Comparison of ENCODE assay signal across 14 cellular contexts in genomic region chr16:1345087-1345486, GRCh38. TPM values are rescaled to one million over a fixed set of nuclear protein-coding genes. Genes with fewer than 3 reads are reported as not detected.
DNase-seq lines count a peak whose midpoint lies in the region; ATAC-seq and TF ChIP-seq lines count a peak whose summit lies in the region.
"Had no signal": no experiment of that assay in that cellular context is flagged by ENCODE, and none has a peak within 500 bp of the region (broad histone marks: within the 10 kb centered on the region; RNA-seq: fewer than 3 reads in every experiment).

No MANE protein-coding gene starts in this region.

- no peak overlapping the region for H2AK5ac ChIP-seq in neuronal stem cell (ENCODE audit: low read depth, low read length)

- H3K4me2 ChIP-seq in neuronal stem cell (ENCODE audit: insufficient read depth, low read length, poor library complexity, severe bottlenecking), result no peak overlapping the region

- H3K79me1 ChIP-seq in neuronal stem cell (ENCODE audit: low read depth, low read length), result peaks cover 5% of the 10 kb centered on the region

- H3K4me3 ChIP-seq in SJCRH30 (no peak overlapping the region), neuronal stem cell (ENCODE audit: low read length in 2 of 2) (no peak overlapping the region)
- no peak overlapping the region for H3K4me3 ChIP-seq in CD8-positive, alpha-beta T cell (ENCODE audit: low read depth, low read length)
- H3K4me3 ChIP-seq: GM23248 had no signal

- no peak overlapping the region for H3K4me3 Mint-ChIP-seq in mesothelial cell of epicardium
- no peak overlapping the region for H3K4me3 Mint-ChIP-seq in CD8-positive, alpha-beta T cell
- H3K4me3 Mint-ChIP-seq: B cell; CD4-positive, alpha-beta T cell had no signal

- H3K18ac ChIP-seq in neuronal stem cell (ENCODE audit: low read length), result no peak overlapping the region

- H4K8ac ChIP-seq in neuronal stem cell (ENCODE audit: low read depth, low read length), result no peak overlapping the region

- no peaks in the 10 kb centered on the region; the same call in 1 of the 2 replicates for H3K36me3 ChIP-seq in SJCRH30
- peaks cover 11 to 71% of the 10 kb centered on the region in 2 donors for H3K36me3 ChIP-seq in neuronal stem cell (replicated peaks in 1 of 2; ENCODE audit: control insufficient read depth in 2 of 2, insufficient read depth in 2 of 2, low read length in 2 of 2)
- H3K36me3 ChIP-seq in CD8-positive, alpha-beta T cell (ENCODE audit: insufficient read depth, low read length), result no peaks in the 10 kb centered on the region

- no peak overlapping the region for H3K4ac ChIP-seq in neuronal stem cell (ENCODE audit: low read length)

- no peaks in the 10 kb centered on the region for H3K9me3 Mint-ChIP-seq in mesothelial cell of epicardium
- H3K9me3 Mint-ChIP-seq in CD8-positive, alpha-beta T cell, result no peaks in the 10 kb centered on the region
- H3K9me3 Mint-ChIP-seq: CD4-positive, alpha-beta T cell had no signal

- CTCF ChIA-PET in CD8-positive, alpha-beta T cell (lab: Charles Lee), result no interaction called here

- no peak overlapping the region for H2AFZ ChIP-seq in neuronal stem cell (ENCODE audit: low read length)
- H2AFZ ChIP-seq: GM23248 had no signal

- peaks cover 33% of the 10 kb centered on the region for H3K27me3 Mint-ChIP-seq in mesothelial cell of epicardium (ENCODE audit: low read depth)
- H3K27me3 Mint-ChIP-seq in CD8-positive, alpha-beta T cell (ENCODE audit: low read depth), result no peaks in the 10 kb centered on the region
- H3K27me3 Mint-ChIP-seq: B cell; CD4-positive, alpha-beta T cell had no signal

- no peaks in the 10 kb centered on the region for H3K36me3 Mint-ChIP-seq in mesothelial cell of epicardium
- H3K36me3 Mint-ChIP-seq in CD8-positive, alpha-beta T cell, result peaks cover 12% of the 10 kb centered on the region

- H3K4me1 ChIP-seq in SJCRH30 (peaks cover 14% of the 10 kb centered on the region), neuronal stem cell (ENCODE audit: control insufficient read depth in 2 of 2, insufficient read depth in 1 of 2, low read depth in 1 of 2, low read length in 2 of 2) (peaks cover 0 to 11% of the 10 kb centered on the region in 2 donors)
- H3K4me1 ChIP-seq in CD8-positive, alpha-beta T cell (ENCODE audit: insufficient read depth, low read length), result peaks cover 15% of the 10 kb centered on the region

- 0 out of 2 replicates have a peak, but pooled peaks cover 2% of the 10 kb centered on the region for H3K27me3 ChIP-seq in SJCRH30
- peaks cover 0 to 14% (median 0%) of the 10 kb centered on the region in 3 experiments for H3K27me3 ChIP-seq in neuronal stem cell (ENCODE audit: control insufficient read depth in 3 of 3, insufficient read depth in 3 of 3, low read depth in 1 of 3, low read length in 3 of 3)
- no peaks in the 10 kb centered on the region for H3K27me3 ChIP-seq in CD8-positive, alpha-beta T cell (ENCODE audit: insufficient read depth, low read length)

- no peak for ATAC-seq in CD8-positive, alpha-beta T cell
- ATAC-seq: HCT116, HepG2 had no signal

- peak overlapping the region; percentile 5 for H2BK5ac ChIP-seq in neuronal stem cell (ENCODE audit: low read length)

- H2BK12ac ChIP-seq in neuronal stem cell (ENCODE audit: low read length), result peak overlapping the region; percentile 73

- no peak overlapping the region for H2BK120ac ChIP-seq in neuronal stem cell (ENCODE audit: low read depth, low read length)

- H3K14ac ChIP-seq in neuronal stem cell (ENCODE audit: low read length), result no peak overlapping the region

- no peak overlapping the region for H4K91ac ChIP-seq in neuronal stem cell (ENCODE audit: low read depth, low read length, poor library complexity)

- H3K27ac Mint-ChIP-seq in mesothelial cell of epicardium, result no peak overlapping the region
- H3K27ac Mint-ChIP-seq in CD8-positive, alpha-beta T cell, result no peak overlapping the region
- H3K27ac Mint-ChIP-seq: CD4-positive, alpha-beta T cell had no signal

- H3K27ac ChIP-seq in SJCRH30 (no peak overlapping the region), neuronal stem cell (replicated peaks; ENCODE audit: low read length) (no peak overlapping the region)
- no peak overlapping the region for H3K27ac ChIP-seq in CD8-positive, alpha-beta T cell (ENCODE audit: low read depth, low read length)
- H3K27ac ChIP-seq: GM23248 had no signal

- POLR2A ChIA-PET in CD8-positive, alpha-beta T cell (lab: Charles Lee), result interaction anchor here (0.6 kb wide), 1 partner anchor 10 kb away, joined by 3 read pairs; no protein-coding TSS in a partner anchor

- H3K9me3 ChIP-seq in SJCRH30 (replicated peaks), result no peaks in the 10 kb centered on the region
- H3K9me3 ChIP-seq in neuronal stem cell (replicated peaks in 1 of 2; ENCODE audit: control insufficient read depth in 2 of 2, insufficient read depth in 1 of 2, low read depth in 1 of 2, low read length in 2 of 2), result no peaks in the 10 kb centered on the region
- H3K9me3 ChIP-seq in CD8-positive, alpha-beta T cell (ENCODE audit: low read length), result no peaks in the 10 kb centered on the region

- DNase-seq in Daoy (ENCODE audit: low read depth), result peak; percentile 41
- DNase-seq in HT1080 (ENCODE audit: low read depth), result peak; percentile 42
- DNase-seq in SJCRH30, result peak; percentile 44 to 49
- DNase-seq in neuronal stem cell (ENCODE audit: low spot score), result no peak
- DNase-seq in mesothelial cell of epicardium (ENCODE audit: low spot score in 2 of 2, unreplicated experiment in 2 of 2), result no peak
- no peak for DNase-seq in CD8-positive, alpha-beta T cell
- no peak for DNase-seq in SIG-M5 (lab: John Stamatoyannopoulos, UW)
- DNase-seq: C1 segment of cervical spinal cord; CD4-positive, alpha-beta T cell; EL; GM23248 had no signal

- H3K23ac ChIP-seq in neuronal stem cell (ENCODE audit: low read depth, low read length, poor library complexity), result no peak overlapping the region

- H3K9ac ChIP-seq in neuronal stem cell (ENCODE audit: low read depth, low read length, poor library complexity), result no peak overlapping the region
- H3K9ac ChIP-seq: GM23248 had no signal

- TF ChIP-seq CTCF in mesothelial cell of epicardium (IDR thresholded peaks at IDR 0.05; ENCODE audit: unreplicated experiment), result no peak
- no peak for TF ChIP-seq CTCF in CD8-positive, alpha-beta T cell (IDR thresholded peaks at IDR 0.05)

- intact Hi-C loops in CD8-positive, alpha-beta T cell (cut with DNase I, micrococcal nuclease), result no loop called here

- no CpG with 5 or more reads among the region's 11 CpGs for WGBS in neuronal stem cell (ENCODE audit: extremely low coverage in 2 of 2, insufficient read length in 2 of 2, insufficient replicate concordance in 1 of 2), 2 donors

- H2BK15ac ChIP-seq in neuronal stem cell (ENCODE audit: low read length), result peak overlapping the region; percentile 8

- H3K4me1 Mint-ChIP-seq in mesothelial cell of epicardium, result peaks cover 9% of the 10 kb centered on the region
- peaks cover 21% of the 10 kb centered on the region for H3K4me1 Mint-ChIP-seq in CD8-positive, alpha-beta T cell (ENCODE audit: low read depth)

RNA-seq across cellular contexts. Expression of gene TSR3, which starts 6.6 kb away (rescaled TPM):
- 95.5 and 103 TPM in 2 replicates for total RNA-seq in Daoy (2014; rRNA removed; shearing (Covaris generic))
- 103 and 109 TPM in 2 replicates for total RNA-seq in HT1080 (2014; rRNA removed; shearing (Covaris generic))
- polyA plus RNA-seq in HT1080 (2015; cell fraction: cytosol; rRNA removed), result 75.2 and 81.5 TPM in 2 replicates
- 32.7 and 38.3 TPM in 2 replicates for polyA plus RNA-seq in HT1080 (2015; cell fraction: nucleus; rRNA removed)
- 48.3 and 50.5 TPM in 2 replicates for total RNA-seq in SJCRH30 (2014; rRNA removed; shearing (Covaris generic))
- 32.4 TPM for polyA plus RNA-seq in neuronal stem cell (2013, experiment 1 of 2)
- 29.6 TPM for polyA plus RNA-seq in neuronal stem cell (2013, experiment 2 of 2)
- 42.1 to 43.7 TPM (median 42.7 TPM) in 3 replicates for total RNA-seq in mesothelial cell of epicardium
- 10 to 100 TPM; 21.6 to 22.7 TPM for total RNA-seq in CD8-positive, alpha-beta T cell

RNA-seq across cellular contexts. Expression of gene GNPTG, which starts 6.6 kb away (rescaled TPM):
- 10.8 and 15.9 TPM in 2 replicates for total RNA-seq in Daoy (2014; rRNA removed; shearing (Covaris generic))
- total RNA-seq in HT1080 (2014; rRNA removed; shearing (Covaris generic)), result 38.2 and 38.9 TPM in 2 replicates
- polyA plus RNA-seq in HT1080 (2015; cell fraction: cytosol; rRNA removed), result 32.2 and 45.9 TPM in 2 replicates
- polyA plus RNA-seq in HT1080 (2015; cell fraction: nucleus; rRNA removed), result 43.5 and 49.4 TPM in 2 replicates
- 15.5 and 16.0 TPM in 2 replicates for total RNA-seq in SJCRH30 (2014; rRNA removed; shearing (Covaris generic))
- 14.7 TPM for polyA plus RNA-seq in neuronal stem cell (2013, experiment 1 of 2)
- polyA plus RNA-seq in neuronal stem cell (2013, experiment 2 of 2), result 13.2 TPM
- total RNA-seq in mesothelial cell of epicardium, result 47.8 to 52.9 TPM (median 48.4 TPM) in 3 replicates
- total RNA-seq in CD8-positive, alpha-beta T cell, result 10 to 100 TPM; 30.7 to 31.9 TPM

RNA-seq across cellular contexts. Expression of gene BAIAP3, which starts 11.6 kb away (rescaled TPM):
- total RNA-seq in Daoy (2014; rRNA removed; shearing (Covaris generic)), result 0.11 and 1.2 TPM in 2 replicates
- total RNA-seq in HT1080 (2014; rRNA removed; shearing (Covaris generic)), result 0.13 and 0.50 TPM in 2 replicates
- 0.59 and 2.9 TPM in 2 replicates for polyA plus RNA-seq in HT1080 (2015; cell fraction: cytosol; rRNA removed)
- polyA plus RNA-seq in HT1080 (2015; cell fraction: nucleus; rRNA removed), result 4.9 and 5.0 TPM in 2 replicates
- total RNA-seq in SJCRH30 (2014; rRNA removed; shearing (Covaris generic)), result 0.13 and 0.34 TPM in 2 replicates
- 3.1 TPM for polyA plus RNA-seq in neuronal stem cell (2013, experiment 1 of 2)
- 2.9 TPM for polyA plus RNA-seq in neuronal stem cell (2013, experiment 2 of 2)
- 1.3 to 2.4 TPM (median 2.3 TPM) in 3 replicates for total RNA-seq in mesothelial cell of epicardium
- total RNA-seq in CD8-positive, alpha-beta T cell, result 10 to 100 TPM; 13.8 to 18.3 TPM

RNA-seq across cellular contexts. Expression of gene UBE2I, which starts 35.7 kb away (rescaled TPM):
- total RNA-seq in Daoy (2014; rRNA removed; shearing (Covaris generic)), result 37.6 and 69.5 TPM in 2 replicates
- 73.1 and 121 TPM in 2 replicates for total RNA-seq in HT1080 (2014; rRNA removed; shearing (Covaris generic))
- 146 and 155 TPM in 2 replicates for polyA plus RNA-seq in HT1080 (2015; cell fraction: cytosol; rRNA removed)
- 88.3 and 125 TPM in 2 replicates for polyA plus RNA-seq in HT1080 (2015; cell fraction: nucleus; rRNA removed)
- total RNA-seq in SJCRH30 (2014; rRNA removed; shearing (Covaris generic)), result 163 and 181 TPM in 2 replicates
- 253 TPM for polyA plus RNA-seq in neuronal stem cell (2013, experiment 1 of 2)
- polyA plus RNA-seq in neuronal stem cell (2013, experiment 2 of 2), result 258 TPM
- 205 to 214 TPM (median 208 TPM) in 3 replicates for total RNA-seq in mesothelial cell of epicardium
- 100 to 1,000 TPM; 285 to 294 TPM for total RNA-seq in CD8-positive, alpha-beta T cell

Comparison
In these comparisons a context has a peak if more than half of its experiments do, and no peak if none do; other contexts are left out.
1. DNase-seq: peak in Daoy (single experiment), HT1080 (single experiment) and SJCRH30 (2 of 2); none in neuronal stem cell (single experiment), mesothelial cell of epicardium (0 of 2), CD8-positive, alpha-beta T cell (0 of 7) and SIG-M5 (single experiment).